Comparison of ENCODE assay signal across 8 cellular contexts in genomic region chr7:131424219-131424822, GRCh38.
DNase-seq lines count a peak whose midpoint lies in the region; ATAC-seq, FAIRE-seq and TF ChIP-seq lines count a peak whose summit lies in the region.

No MANE protein-coding gene starts in this region.

- H3K36me3 Mint-ChIP-seq in brain: peaks cover 27% of the 10 kb centered on the region

- H3K4me1 Mint-ChIP-seq in brain: peaks cover 33% of the 10 kb centered on the region

- H3K27ac Mint-ChIP-seq in brain: peak overlapping the region in 4 of 5 experiments; percentile 1 to 83 (median 14)

- H3K4me1 ChIP-seq in BE2C: no peaks in the 10 kb centered on the region

- FAIRE-seq in islet of Langerhans (lab: Jason Lieb, UNC): peak; percentile 92

- no peak overlapping the region for H3K4me3 ChIP-seq in BE2C (ENCODE audit: low read depth, low read length)

- H3K27ac ChIP-seq in temporal lobe (ENCODE audit: low read depth, low read length): peak overlapping the region; percentile 60

- DNase-seq in BE2C (no peak), GM19238 (ENCODE audit: insufficient read length, low spot score) (peak; percentile 1), NCI-H345 (lab: John Stamatoyannopoulos, UW) (peak; percentile 40)

- ATAC-seq in HG03135 (IDR thresholded peaks at IDR 0.05; ENCODE audit: unreplicated experiment) (no peak), GM18909 (IDR thresholded peaks at IDR 0.05; ENCODE audit: poor library complexity, unreplicated experiment) (no peak)

- no peaks in the 10 kb centered on the region for H3K9me3 ChIP-seq in BE2C

- no peaks in the 10 kb centered on the region for H3K27me3 Mint-ChIP-seq in brain

- no peaks in the 10 kb centered on the region; the same call in 1 of the 2 replicates for H3K36me3 ChIP-seq in BE2C

- TF ChIP-seq CTCF in BE2C (IDR thresholded peaks at IDR 0.05; ENCODE audit: low read depth, low read length) (peak; percentile 64), brain (conservative IDR thresholded peaks at IDR 0.05) (peak; percentile 63 to 74)

- H3K4me3 Mint-ChIP-seq in brain: peak overlapping the region in 1 of 5 experiments; percentile 42

- no peaks in the 10 kb centered on the region for H3K27me3 ChIP-seq in BE2C

- H3K9me3 Mint-ChIP-seq in brain: no peaks in the 10 kb centered on the region
